In genomic region chr11:67504950-67505561, GRCh38 we compare ENCODE assay signal across 7 cellular contexts. TPM values are rescaled to one million over a fixed set of nuclear protein-coding genes. Genes with fewer than 3 reads are reported as not detected.
DNase-seq lines count a peak whose midpoint lies in the region; ATAC-seq and TF ChIP-seq lines count a peak whose summit lies in the region.

Gene PITPNM1 (minus strand): TSS chr11:67505363. CDS start chr11:67504180, 1,183 bp downstream.

- ATAC-seq in GM18505 (IDR thresholded peaks at IDR 0.05; ENCODE audit: unreplicated experiment) = no peak
- ATAC-seq in left lobe of liver = peak; percentile 44
- no peak for ATAC-seq in GM19035 (IDR thresholded peaks at IDR 0.05; ENCODE audit: unreplicated experiment)

- peak within 1 kb of the TSS; percentile 78 for H3K4me3 ChIP-seq in coronary artery

- TF ChIP-seq POLR2A in GM18505 (IDR thresholded peaks at IDR 0.05; ENCODE audit: borderline replicate concordance, extremely low read depth, insufficient read depth, insufficient read length) = peak; percentile 18

- DNase-seq in NCI-H1105 treated with DMSO at 0.1 percent for 48 hours (lab: John Stamatoyannopoulos, UW) = peak; percentile 19
- peak; percentile 67 to 73 for DNase-seq in activated CD4-positive, alpha-beta T cell treated with anti-CD3 and anti-CD28 coated beads for 24 hours (ENCODE audit: low read depth in 2 of 2)
- peak; percentile 85 for DNase-seq in coronary artery (ENCODE audit: low spot score)
- DNase-seq in left lobe of liver (ENCODE audit: low spot score) = peak; percentile 79
- DNase-seq in stimulated activated CD4-positive, alpha-beta T cell treated with anti-CD3 and anti-CD28 coated beads, Interleukin-4, amount 100 ng/mL, for 24 hours = peak; percentile 71

- H3K27ac ChIP-seq in coronary artery = peak within 1 kb of the TSS; percentile 86 to 97

- no peak for TF ChIP-seq CTCF in coronary artery (IDR thresholded peaks at IDR 0.05)

RNA-seq across cellular contexts. Expression of gene PITPNM1, which starts in this region (rescaled TPM):
- total RNA-seq in left lobe of liver = 19.2 TPM

Comparison
In these comparisons a context has a peak if more than half of its experiments do, and no peak if none do; other contexts are left out.
1. DNase-seq: peak in every context shown above with its lines; median percentile 85 in coronary artery; 79 in left lobe of liver; 71 in stimulated activated CD4-positive, alpha-beta T cell treated with anti-CD3 and anti-CD28 coated beads, Interleukin-4, amount 100 ng/mL, for 24 hours; 70 in activated CD4-positive, alpha-beta T cell treated with anti-CD3 and anti-CD28 coated beads for 24 hours; 19 in NCI-H1105 treated with DMSO at 0.1 percent for 48 hours.